ENCODE assay signal across 8 cellular contexts in the genomic region with DNA sequence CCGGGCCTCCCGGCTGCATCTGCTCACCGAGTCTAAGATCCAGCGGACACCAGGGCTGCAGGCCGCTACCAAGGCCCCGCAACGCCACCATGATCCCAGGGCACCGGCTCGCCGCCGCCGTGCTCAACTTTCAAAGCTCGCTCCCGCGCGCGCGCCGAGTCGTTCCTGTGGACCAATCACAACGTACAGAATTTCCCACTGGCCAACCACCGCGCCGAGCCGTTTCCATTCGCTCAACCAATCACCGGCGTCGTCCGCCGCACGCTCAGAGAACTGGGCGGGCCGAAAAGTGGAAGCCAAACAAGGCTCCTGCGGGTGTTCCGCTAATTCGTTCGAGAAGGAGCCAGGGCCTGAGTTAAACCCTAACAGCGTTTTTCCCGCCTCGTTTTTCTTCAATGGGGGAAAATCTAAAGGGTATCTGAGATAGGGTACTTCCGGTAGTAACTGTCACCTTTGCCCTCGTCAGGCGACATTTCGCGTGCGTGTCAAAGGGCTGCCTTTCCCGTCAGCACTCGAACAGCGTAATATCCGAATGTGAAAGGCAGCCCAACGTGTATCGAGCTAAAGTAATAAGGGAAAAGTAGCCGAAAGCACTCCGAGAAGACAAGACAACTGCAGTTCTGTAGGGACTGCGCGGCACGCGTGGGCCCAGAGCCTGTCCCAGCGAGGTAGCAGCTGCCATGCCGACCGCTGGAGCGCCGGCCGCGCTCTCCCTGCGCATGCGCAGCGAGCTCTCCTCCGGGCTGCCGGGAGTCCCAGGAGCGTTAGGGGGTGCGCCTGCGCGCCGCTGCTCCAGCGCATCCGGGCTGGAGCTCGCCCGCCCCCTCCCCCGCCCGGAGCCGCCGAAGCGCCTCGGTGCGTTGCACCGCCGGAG. TPM values are rescaled to one million over a fixed set of nuclear protein-coding genes. Genes with fewer than 3 reads are reported as not detected.
A peak's percentile ranks its signal among the peaks of the same experiment; 100 is the strongest.
DNase-seq lines count a peak whose midpoint lies in the region; ATAC-seq and TF ChIP-seq lines count a peak whose summit lies in the region.

NCAPD3 (minus strand) TSS at position 132 of the 874 bp plus-strand sequence; CDS start at position 91, 41 bp downstream.
VPS26B (plus strand) TSS at position 836 of the 874 bp plus-strand sequence. CDS start 452 bp downstream, outside the sequence.

- peak; percentile 94 for DNase-seq in NCI-H1436 (lab: John Stamatoyannopoulos, UW)
- DNase-seq in T follicular helper cell (ENCODE audit: low read depth), result peak; percentile 93
- DNase-seq in adipocyte (ENCODE audit: low read depth), result peak; percentile 99
- peak; percentile 97 to 99 for DNase-seq in cardiac muscle cell (ENCODE audit: low read depth in 1 of 2, low spot score in 1 of 2)
- peak; percentile 98 to 99 for DNase-seq in trophoblast cell
- DNase-seq in transverse colon, result peak; percentile 97

- H2BK120ac ChIP-seq in trophoblast cell (ENCODE audit: insufficient read depth, low read length, poor library complexity), result no peak within 1 kb of the TSS

- H3K79me1 ChIP-seq in trophoblast cell (ENCODE audit: low read length), result peaks cover 9% of the 10 kb centered on the region

- TF ChIP-seq POLR2A in transverse colon (IDR thresholded peaks at IDR 0.05), result peak; percentile 99

- peak within 1 kb of the TSS; percentile 83 for H4K12ac ChIP-seq in trophoblast cell (ENCODE audit: low read depth, low read length)

- H3K9ac ChIP-seq in adipocyte (ENCODE audit: low read length) (peak within 1 kb of the TSS; percentile 94), trophoblast cell (ENCODE audit: low read length) (peak within 1 kb of the TSS; percentile 80)

- peaks cover 7% of the 10 kb centered on the region for H3K79me2 ChIP-seq in trophoblast cell (ENCODE audit: control insufficient read depth, insufficient read depth, low read length, poor library complexity)

- H3K4me1 ChIP-seq in adipocyte (ENCODE audit: control insufficient read depth, insufficient read depth, low read length), result peaks cover 26% of the 10 kb centered on the region
- H3K4me1 ChIP-seq in cardiac muscle cell (ENCODE audit: low read depth), result no peaks in the 10 kb centered on the region
- peaks cover 5 to 8% of the 10 kb centered on the region in 2 experiments for H3K4me1 ChIP-seq in trophoblast cell (ENCODE audit: control insufficient read depth in 1 of 2, insufficient read depth in 2 of 2, low read length in 2 of 2)
- H3K4me1 ChIP-seq in transverse colon, result peaks cover 5 to 39% (median 33%) of the 10 kb centered on the region in 4 donors

- peak within 1 kb of the TSS; percentile 39 for H2BK5ac ChIP-seq in trophoblast cell (ENCODE audit: low read depth, low read length, poor library complexity)

- TF ChIP-seq EP300 in transverse colon (IDR thresholded peaks at IDR 0.05; ENCODE audit: low read depth), result no peak

- no peaks in the 10 kb centered on the region for H3K9me3 ChIP-seq in adipocyte (ENCODE audit: control insufficient read depth, low read length)
- H3K9me3 ChIP-seq in cardiac muscle cell (ENCODE audit: low read depth), result no peaks in the 10 kb centered on the region
- H3K9me3 ChIP-seq in trophoblast cell (ENCODE audit: insufficient read depth, low read depth, low read length), result no peaks in the 10 kb centered on the region
- H3K9me3 ChIP-seq in transverse colon, result no peaks in the 10 kb centered on the region

- H4K91ac ChIP-seq in trophoblast cell (ENCODE audit: low read depth, low read length), result peak within 1 kb of the TSS; percentile 68

- intact Hi-C loops in transverse colon (cut with DNase I; ENCODE audit: low total_unique reads), result no loop called here

- H3K14ac ChIP-seq in trophoblast cell (ENCODE audit: low read length), result peak within 1 kb of the TSS; percentile 81

- peak; percentile 82 for ATAC-seq in HG02798 (IDR thresholded peaks at IDR 0.05; ENCODE audit: poor library complexity, unreplicated experiment)

- H2AFZ ChIP-seq in trophoblast cell (ENCODE audit: insufficient read depth, low read length, poor library complexity), result peak within 1 kb of the TSS; percentile 98

- H3K36me3 ChIP-seq in adipocyte (ENCODE audit: control insufficient read depth, insufficient read depth, low read length, severe bottlenecking) (peaks cover 10% of the 10 kb centered on the region), cardiac muscle cell (peaks cover 10% of the 10 kb centered on the region), trophoblast cell (ENCODE audit: control insufficient read depth in 1 of 2, insufficient read depth in 2 of 2, low read length in 2 of 2) (peaks cover 2 to 3% of the 10 kb centered on the region in 2 experiments), transverse colon (no peaks in the 10 kb centered on the region)

- H3K27me3 ChIP-seq in adipocyte (replicated peaks; ENCODE audit: control insufficient read depth, insufficient read depth, low read length), result no peaks in the 10 kb centered on the region
- H3K27me3 ChIP-seq in cardiac muscle cell, result no peaks in the 10 kb centered on the region
- H3K27me3 ChIP-seq in trophoblast cell (ENCODE audit: insufficient read depth, low read length), result no peaks in the 10 kb centered on the region
- H3K27me3 ChIP-seq in transverse colon, result no peaks in the 10 kb centered on the region

- no peak within 1 kb of the TSS for H3K23ac ChIP-seq in trophoblast cell (ENCODE audit: low read length)

- WGBS in trophoblast cell (ENCODE audit: extremely low coverage, insufficient coverage, insufficient read length), result no CpG with 5 or more reads among the region's 89 CpGs
- 1 to 2% methylated on average over 15 to 47 of the region's 89 CpGs for WGBS in transverse colon (ENCODE audit: low coverage in 1 of 2), 2 donors

- in situ Hi-C loops in transverse colon (cut with MboI; ENCODE audit: low pct_ligation_motif_present in 1 of 4, low pct_unique_long_range_greater_than_20kb in 1 of 4, low sequenced_read_pairs in 3 of 4), result no loop called here

- H3K4ac ChIP-seq in trophoblast cell (ENCODE audit: low read depth, low read length), result peak within 1 kb of the TSS; percentile 49

- peak within 1 kb of the TSS; percentile 82 for H3K4me3 ChIP-seq in GM12875 (ENCODE audit: low read depth, low read length)
- H3K4me3 ChIP-seq in adipocyte (ENCODE audit: low read length), result peak within 1 kb of the TSS; percentile 97
- H3K4me3 ChIP-seq in cardiac muscle cell, result peak within 1 kb of the TSS; percentile 98
- peak within 1 kb of the TSS; percentile 91 for H3K4me3 ChIP-seq in trophoblast cell (ENCODE audit: low read depth, low read length)
- peak within 1 kb of the TSS; percentile 78 to 96 (median 84) for H3K4me3 ChIP-seq in transverse colon

- no peak within 1 kb of the TSS for H2AK5ac ChIP-seq in trophoblast cell (ENCODE audit: low read length)

- H3K27ac ChIP-seq in cardiac muscle cell, result peak within 1 kb of the TSS; percentile 70
- H3K27ac ChIP-seq in trophoblast cell (ENCODE audit: low read depth, low read length), result peak within 1 kb of the TSS; percentile 48
- peak within 1 kb of the TSS; percentile 86 to 97 (median 94) for H3K27ac ChIP-seq in transverse colon

- H3K4me2 ChIP-seq in trophoblast cell (ENCODE audit: low read length), result peak within 1 kb of the TSS; percentile 95

- H2BK12ac ChIP-seq in trophoblast cell (ENCODE audit: low read length), result no peak within 1 kb of the TSS

- TF ChIP-seq CTCF in GM12875 (IDR thresholded peaks at IDR 0.05; ENCODE audit: borderline replicate concordance, insufficient read depth, low read depth, low read length), result no peak
- TF ChIP-seq CTCF in cardiac muscle cell (IDR thresholded peaks at IDR 0.05; ENCODE audit: low read depth, low read length), result no peak
- TF ChIP-seq CTCF in transverse colon (IDR thresholded peaks at IDR 0.05), result peak in 2 of 5 experiments; percentile 19 to 29

- H4K8ac ChIP-seq in trophoblast cell (ENCODE audit: low read depth, low read length), result peak within 1 kb of the TSS; percentile 85

- H3K18ac ChIP-seq in trophoblast cell (ENCODE audit: low read length), result peak within 1 kb of the TSS; percentile 95

RNA-seq across cellular contexts. Expression of gene NCAPD3, which starts in this region (rescaled TPM):
- total RNA-seq in cardiac muscle cell (17.1 and 19.0 TPM in 2 replicates), transverse colon (10 to 100 TPM in 2 of 4 donors, 1 to 10 TPM in 2; 7.0 to 21.3 (median 13.8) TPM)
- 12.6 and 20.8 TPM in 2 replicates for polyA plus RNA-seq in cardiac muscle cell
- polyA plus RNA-seq in trophoblast cell (2013), result 12.2 and 12.7 TPM in 2 replicates

RNA-seq across cellular contexts. Expression of gene VPS26B, which starts in this region (rescaled TPM):
- 49.4 and 56.5 TPM in 2 replicates for total RNA-seq in cardiac muscle cell
- 43.9 and 46.9 TPM in 2 replicates for polyA plus RNA-seq in cardiac muscle cell
- polyA plus RNA-seq in trophoblast cell (2013), result 21.9 and 22.7 TPM in 2 replicates
- total RNA-seq in transverse colon, result 10 to 100 TPM; 32.8 to 49.4 (median 44.6) TPM

Comparison
In these comparisons a context has a peak if more than half of its experiments do, and no peak if none do; other contexts are left out.
1. Peak in every context shown above with its lines: DNase-seq, ATAC-seq, H3K4me3 ChIP-seq and H3K27ac ChIP-seq.